Comparison of ENCODE assay signal across 8 cellular contexts in the genomic region with DNA sequence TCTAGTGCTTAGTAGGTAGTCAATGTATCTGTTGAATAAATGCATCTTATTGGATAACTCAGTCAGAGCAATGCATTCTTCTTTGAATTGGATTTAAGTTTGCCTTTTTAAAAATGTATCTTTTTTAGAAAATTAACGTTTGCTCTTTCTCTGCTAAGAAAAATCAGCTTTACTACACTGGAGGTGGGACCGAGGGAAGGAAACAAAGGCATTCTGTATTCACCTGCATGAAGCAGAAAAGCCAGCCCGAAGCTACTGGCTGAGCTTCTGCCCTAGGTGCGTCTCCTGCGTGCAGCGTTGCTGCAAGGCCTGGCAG. TPM values are rescaled to one million over a fixed set of nuclear protein-coding genes. Genes with fewer than 3 reads are reported as not detected.
DNase-seq lines count a peak whose midpoint lies in the region; TF ChIP-seq lines count a peak whose summit lies in the region.

No MANE protein-coding gene starts in this region.

- no peaks in the 10 kb centered on the region for H3K27me3 Mint-ChIP-seq in activated T-cell treated with anti-CD3 and anti-CD28 coated beads, Interleukin-2, amount 50 U/mL, for 24 hours

- 1 to 3% (median 2%) methylated on average over 6 of the region's 6 CpGs for WGBS in adrenal gland, 4 donors
- WGBS in liver: 2% methylated on average over 6 of the region's 6 CpGs

- intact Hi-C loops in adrenal gland (cut with DNase I): no loop called here
- intact Hi-C loops in tibial artery (cut with DNase I; ENCODE audit: low total_unique reads): loop anchor here (1.0 kb wide), 1 partner anchor 19 kb away; no protein-coding TSS in a partner anchor

- H3K4me3 ChIP-seq in adrenal gland: peak overlapping the region in 2 of 4 donors; percentile 43 to 60
- H3K4me3 ChIP-seq in liver (ENCODE audit: low read depth in 1 of 3, low read length in 3 of 3): peak overlapping the region; percentile 42 to 52 (median 45)
- H3K4me3 ChIP-seq in tibial artery: peak overlapping the region; percentile 51 to 63

- no peaks in the 10 kb centered on the region for H3K9me3 Mint-ChIP-seq in activated T-cell treated with anti-CD3 and anti-CD28 coated beads, Interleukin-2, amount 50 U/mL, for 24 hours

- H3K4me1 Mint-ChIP-seq in activated T-cell treated with anti-CD3 and anti-CD28 coated beads, Interleukin-2, amount 50 U/mL, for 24 hours (ENCODE audit: low read depth): peaks cover 34% of the 10 kb centered on the region

- peak overlapping the region; percentile 97 for H3K27ac Mint-ChIP-seq in activated T-cell treated with anti-CD3 and anti-CD28 coated beads, Interleukin-2, amount 50 U/mL, for 24 hours

- no peak for DNase-seq in activated T-cell treated with anti-CD3 and anti-CD28 coated beads, Interleukin-2, amount 50 U/mL, for 24 hours
- DNase-seq in activated T-cell treated with anti-CD3 and anti-CD28 coated beads for 4 hours (no peak), adrenal gland (no peak), tibial artery (no peak), NCI-H2081 treated with DMSO at 0.1 percent for 48 hours (lab: John Stamatoyannopoulos, UW) (no peak), COLO829 (ENCODE audit: low spot score) (no peak), DMS114 treated with DMSO at 0.1 percent for 48 hours (lab: John Stamatoyannopoulos, UW; ENCODE audit: unreplicated experiment) (no peak)

- H3K4me3 Mint-ChIP-seq in activated T-cell treated with anti-CD3 and anti-CD28 coated beads, Interleukin-2, amount 50 U/mL, for 24 hours: peak overlapping the region; percentile 89

- H3K4me1 ChIP-seq in adrenal gland (replicated peaks in 1 of 2): peaks cover 5 to 21% of the 10 kb centered on the region in 2 donors
- peaks cover 9 to 28% (median 17%) of the 10 kb centered on the region in 4 donors for H3K4me1 ChIP-seq in liver (ENCODE audit: control insufficient read depth in 4 of 4, insufficient read depth in 4 of 4, low read length in 3 of 4)
- peaks cover 0 to 31% (median 15%) of the 10 kb centered on the region in 4 donors for H3K4me1 ChIP-seq in tibial artery

- H3K27me3 ChIP-seq in adrenal gland (no peaks in the 10 kb centered on the region), liver (ENCODE audit: control insufficient read depth in 4 of 4, insufficient read depth in 4 of 4, low read length in 3 of 4) (no peaks in the 10 kb centered on the region), tibial artery (no peaks in the 10 kb centered on the region)

- peak overlapping the region; percentile 66 to 78 for H3K9ac ChIP-seq in liver (ENCODE audit: low read depth in 1 of 2, low read length in 2 of 2)

- no peak for TF ChIP-seq RAD21 in liver (IDR thresholded peaks at IDR 0.05)

- no peak for TF ChIP-seq CTCF in adrenal gland (IDR thresholded peaks at IDR 0.05)
- TF ChIP-seq CTCF in liver (IDR thresholded peaks at IDR 0.05; ENCODE audit: low read depth, low read length, missing input control): no peak
- no peak for TF ChIP-seq CTCF in tibial artery (IDR thresholded peaks at IDR 0.05)

- H3K9me3 ChIP-seq in adrenal gland (replicated peaks in 1 of 3): no peaks in the 10 kb centered on the region
- H3K9me3 ChIP-seq in liver (ENCODE audit: control insufficient read depth in 4 of 4, low read length in 3 of 4): no peaks in the 10 kb centered on the region
- H3K9me3 ChIP-seq in tibial artery: no peaks in the 10 kb centered on the region

- peaks cover 2% of the 10 kb centered on the region for H3K36me3 Mint-ChIP-seq in activated T-cell treated with anti-CD3 and anti-CD28 coated beads, Interleukin-2, amount 50 U/mL, for 24 hours (ENCODE audit: low read depth)

- peak overlapping the region; percentile 89 to 97 (median 95) for H3K27ac ChIP-seq in adrenal gland
- peak overlapping the region; percentile 91 to 96 for H3K27ac ChIP-seq in liver (ENCODE audit: low read depth in 1 of 2, low read length in 2 of 2)
- H3K27ac ChIP-seq in tibial artery: peak overlapping the region; percentile 83 to 90

- TF ChIP-seq POLR2A in adrenal gland (IDR thresholded peaks at IDR 0.05): no peak

- H3K36me3 ChIP-seq in adrenal gland (replicated peaks in 1 of 2) (no peaks in the 10 kb centered on the region), liver (ENCODE audit: control insufficient read depth in 4 of 4, insufficient read depth in 3 of 4, low read depth in 1 of 4, low read length in 3 of 4) (no peaks in the 10 kb centered on the region), tibial artery (no peaks in the 10 kb centered on the region)

TF ChIP-seq in liver, 16 proteins besides CTCF, POLR2A, EP300 and RAD21:
- TF ChIP-seq HNF4A (conservative IDR thresholded peaks at IDR 0.05): no peak
- TF ChIP-seq, protein P1, sequence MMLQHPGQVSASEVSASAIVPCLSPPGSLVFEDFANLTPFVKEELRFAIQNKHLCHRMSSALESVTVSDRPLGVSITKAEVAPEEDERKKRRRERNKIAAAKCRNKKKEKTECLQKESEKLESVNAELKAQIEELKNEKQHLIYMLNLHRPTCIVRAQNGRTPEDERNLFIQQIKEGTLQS (IDR thresholded peaks at IDR 0.05): no peak
- TF ChIP-seq FOXA1 (IDR thresholded peaks at IDR 0.05): no peak
- no peak for TF ChIP-seq NR2F2 (IDR thresholded peaks at IDR 0.05)
- TF ChIP-seq YY1 (IDR thresholded peaks at IDR 0.05): no peak
- TF ChIP-seq, protein P2, sequence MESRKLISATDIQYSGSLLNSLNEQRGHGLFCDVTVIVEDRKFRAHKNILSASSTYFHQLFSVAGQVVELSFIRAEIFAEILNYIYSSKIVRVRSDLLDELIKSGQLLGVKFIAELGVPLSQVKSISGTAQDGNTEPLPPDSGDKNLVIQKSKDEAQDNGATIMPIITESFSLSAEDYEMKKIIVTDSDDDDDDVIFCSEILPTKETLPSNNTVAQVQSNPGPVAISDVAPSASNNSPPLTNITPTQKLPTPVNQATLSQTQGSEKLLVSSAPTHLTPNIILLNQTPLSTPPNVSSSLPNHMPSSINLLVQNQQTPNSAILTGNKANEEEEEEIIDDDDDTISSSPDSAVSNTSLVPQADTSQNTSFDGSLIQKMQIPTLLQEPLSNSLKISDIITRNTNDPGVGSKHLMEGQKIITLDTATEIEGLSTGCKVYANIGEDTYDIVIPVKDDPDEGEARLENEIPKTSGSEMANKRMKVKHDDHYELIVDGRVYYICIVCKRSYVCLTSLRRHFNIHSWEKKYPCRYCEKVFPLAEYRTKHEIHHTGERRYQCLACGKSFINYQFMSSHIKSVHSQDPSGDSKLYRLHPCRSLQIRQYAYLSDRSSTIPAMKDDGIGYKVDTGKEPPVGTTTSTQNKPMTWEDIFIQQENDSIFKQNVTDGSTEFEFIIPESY (IDR thresholded peaks at IDR 0.05): no peak
- TF ChIP-seq FOXA2 (IDR thresholded peaks at IDR 0.05): no peak
- no peak for TF ChIP-seq GABPA (IDR thresholded peaks at IDR 0.05 in 1 of 2, conservative IDR thresholded peaks at IDR 0.05 in 1 of 2)
- no peak for TF ChIP-seq TAF1 (conservative IDR thresholded peaks at IDR 0.05)
- no peak for TF ChIP-seq HNF4G (IDR thresholded peaks at IDR 0.05)
- TF ChIP-seq RXRA (IDR thresholded peaks at IDR 0.05): no peak
- no peak for TF ChIP-seq EGR1 (IDR thresholded peaks at IDR 0.05; ENCODE audit: low read depth in 2 of 2)
- no peak for TF ChIP-seq REST (IDR thresholded peaks at IDR 0.05)

RNA-seq across cellular contexts. Expression of gene ITGB1, which starts 22.2 kb away (rescaled TPM):
- total RNA-seq in adrenal gland: 100 to 1,000 TPM; 288 to 803 (median 331) TPM
- polyA plus RNA-seq in adrenal gland: 100 to 1,000 TPM in 2 of 3 donors, 10 to 100 TPM in 1; 93.3 to 400 (median 105) TPM
- 100 to 1,000 TPM; 268 to 308 TPM for total RNA-seq in liver
- 100 to 1,000 TPM; 109 to 174 TPM for polyA plus RNA-seq in liver
